Comparison of ENCODE assay signal across 10 cellular contexts in the genomic region with DNA sequence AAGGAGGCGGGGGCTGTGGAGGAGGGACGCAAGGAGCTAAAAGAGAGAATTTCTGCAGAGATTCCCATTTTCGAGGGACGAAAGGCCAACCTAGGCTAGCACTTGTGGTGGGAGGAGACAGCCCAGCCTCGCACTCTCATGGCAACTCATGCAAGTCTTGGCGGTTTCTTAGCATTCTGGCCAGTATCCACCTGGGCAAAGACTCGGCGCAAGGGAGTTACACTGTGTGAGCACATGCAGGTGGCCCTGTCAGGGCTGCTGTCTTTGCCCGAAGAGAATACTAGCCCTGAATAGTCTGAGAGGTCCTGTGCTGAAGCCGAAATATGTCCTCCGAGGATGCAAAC. TPM values are rescaled to one million over a fixed set of nuclear protein-coding genes. Genes with fewer than 3 reads are reported as not detected.
DNase-seq lines count a peak whose midpoint lies in the region; ATAC-seq, FAIRE-seq and TF ChIP-seq lines count a peak whose summit lies in the region.
"Had no signal": no experiment of that assay in that cellular context is flagged by ENCODE, and none has a peak within 500 bp of the region (broad histone marks: within the 10 kb centered on the region; RNA-seq: fewer than 3 reads in every experiment).

No MANE protein-coding gene starts in this region.

- ATAC-seq in GM19372 (IDR thresholded peaks at IDR 0.05; ENCODE audit: low read depth, unreplicated experiment) (peak; percentile 55), WTC11 (peak; percentile 65), gastrocnemius medialis (no peak), HG02623 (IDR thresholded peaks at IDR 0.05; ENCODE audit: unreplicated experiment) (no peak)

- TF ChIP-seq POLR2A in gastrocnemius medialis (IDR thresholded peaks at IDR 0.05) (no peak), GM12892 (IDR thresholded peaks at IDR 0.05; ENCODE audit: low read depth, low read length) (no peak)

- TF ChIP-seq CTCF in WTC11 (IDR thresholded peaks at IDR 0.05) (no peak), gastrocnemius medialis (IDR thresholded peaks at IDR 0.05 in 4 of 5, conservative IDR thresholded peaks at IDR 0.05 in 1 of 5) (no peak)

- H3K36me3 ChIP-seq in iPS-15b (ENCODE audit: control insufficient read depth, insufficient read depth, low read length) (no peaks in the 10 kb centered on the region), gastrocnemius medialis (no peaks in the 10 kb centered on the region)

- DNase-seq in WTC11 (ENCODE audit: low spot score) (no peak), gastrocnemius medialis (no peak), NCI-H2196 treated with DMSO at 0.1 percent for 48 hours (lab: John Stamatoyannopoulos, UW; ENCODE audit: unreplicated experiment) (no peak), GM12892 (ENCODE audit: insufficient read length) (no peak)
- DNase-seq in activated naive CD4-positive, alpha-beta T cell treated with anti-CD3 and anti-CD28 coated beads, Interleukin-2, amount 50 U/mL, for 16 hours = no peak
- DNase-seq: activated CD4-positive, alpha-beta memory T cell treated with anti-CD3 and anti-CD28 coated beads for 36 hours had no signal

- intact Hi-C loops in gastrocnemius medialis (cut with DNase I; ENCODE audit: low total_unique reads) = no loop called here

- H3K9me3 ChIP-seq in iPS-15b (ENCODE audit: control insufficient read depth, insufficient read depth, low read length) (no peaks in the 10 kb centered on the region), gastrocnemius medialis (no peaks in the 10 kb centered on the region)

- H3K4me3 Mint-ChIP-seq in WTC11 = peak overlapping the region; percentile 54
- H3K4me3 Mint-ChIP-seq: activated CD4-positive, alpha-beta memory T cell treated with anti-CD3 and anti-CD28 coated beads for 36 hours had no signal

- no peaks in the 10 kb centered on the region for H3K9me3 Mint-ChIP-seq in WTC11
- H3K9me3 Mint-ChIP-seq: activated CD4-positive, alpha-beta memory T cell treated with anti-CD3 and anti-CD28 coated beads for 36 hours had no signal

- no peak overlapping the region for H3K27ac ChIP-seq in gastrocnemius medialis
- H3K27ac ChIP-seq: KMS-11 had no signal

- CTCF ChIA-PET in WTC11 (lab: Charles Lee) = interaction anchor here (1.6 kb wide), 1 partner anchor 275 kb away, joined by 3 read pairs; no protein-coding TSS in a partner anchor

- H3K27me3 Mint-ChIP-seq in WTC11 (ENCODE audit: low read depth) = peaks cover 24% of the 10 kb centered on the region

- FAIRE-seq in GM12892 (lab: Jason Lieb, UNC) = no peak

- no peaks in the 10 kb centered on the region for H3K36me3 Mint-ChIP-seq in WTC11
- H3K36me3 Mint-ChIP-seq: activated CD4-positive, alpha-beta memory T cell treated with anti-CD3 and anti-CD28 coated beads for 36 hours had no signal

- H3K9ac ChIP-seq in iPS-15b (ENCODE audit: low read depth, low read length) = no peak overlapping the region
- H3K9ac ChIP-seq: KMS-11 had no signal

- peaks cover 15% of the 10 kb centered on the region for H3K4me1 Mint-ChIP-seq in WTC11

- H3K4me1 ChIP-seq in iPS-15b (ENCODE audit: control insufficient read depth, insufficient read depth, low read length) (no peaks in the 10 kb centered on the region), gastrocnemius medialis (no peaks in the 10 kb centered on the region)

- H3K4me3 ChIP-seq in iPS-15b (ENCODE audit: low read depth, low read length) (peak overlapping the region; percentile 45), gastrocnemius medialis (peak overlapping the region; percentile 33 to 43 (median 39))

- no peak overlapping the region for H3K27ac Mint-ChIP-seq in WTC11
- H3K27ac Mint-ChIP-seq: activated CD4-positive, alpha-beta memory T cell treated with anti-CD3 and anti-CD28 coated beads for 36 hours had no signal

- peaks cover 31% of the 10 kb centered on the region for H3K27me3 ChIP-seq in iPS-15b (ENCODE audit: control insufficient read depth, insufficient read depth, low read length)
- no peaks in the 10 kb centered on the region for H3K27me3 ChIP-seq in gastrocnemius medialis

- POLR2A ChIA-PET in WTC11 (lab: Charles Lee) = no interaction called here

- in situ Hi-C loops in gastrocnemius medialis (cut with MboI; ENCODE audit: low sequenced_read_pairs in 4 of 4) = no loop called here

TF ChIP-seq in WTC11, 78 proteins besides CTCF, POLR2A, EP300 and RAD21:
- no peak for TF ChIP-seq GTF2I (CRISPR knock-in tag; conservative IDR thresholded peaks at IDR 0.05)
- no peak for TF ChIP-seq ELF4 (CRISPR knock-in tag; IDR thresholded peaks at IDR 0.05; ENCODE audit: low read depth)
- no peak for TF ChIP-seq USF1 (CRISPR knock-in tag; IDR thresholded peaks at IDR 0.05)
- no peak for TF ChIP-seq CDX4 (CRISPR knock-in tag; IDR thresholded peaks at IDR 0.05; ENCODE audit: borderline replicate concordance)

RNA-seq across cellular contexts. Expression of gene MCF2, which starts 15.5 kb away (rescaled TPM):
- total RNA-seq in WTC11 (2021) = 0.48 to 1.0 TPM (median 0.64 TPM) in 3 replicates
- total RNA-seq in gastrocnemius medialis = not detected
- polyA plus RNA-seq in GM12892 (2012; ENCODE audit: missing spikeins) = 0.38 TPM

Comparison
In these comparisons a context has a peak if more than half of its experiments do, and no peak if none do; other contexts are left out.
1. ATAC-seq: peak in GM19372 (single experiment) and WTC11 (single experiment); none in gastrocnemius medialis (0 of 2) and HG02623 (single experiment).